Comparison of ENCODE assay signal across 18 cellular contexts in the genomic region with DNA sequence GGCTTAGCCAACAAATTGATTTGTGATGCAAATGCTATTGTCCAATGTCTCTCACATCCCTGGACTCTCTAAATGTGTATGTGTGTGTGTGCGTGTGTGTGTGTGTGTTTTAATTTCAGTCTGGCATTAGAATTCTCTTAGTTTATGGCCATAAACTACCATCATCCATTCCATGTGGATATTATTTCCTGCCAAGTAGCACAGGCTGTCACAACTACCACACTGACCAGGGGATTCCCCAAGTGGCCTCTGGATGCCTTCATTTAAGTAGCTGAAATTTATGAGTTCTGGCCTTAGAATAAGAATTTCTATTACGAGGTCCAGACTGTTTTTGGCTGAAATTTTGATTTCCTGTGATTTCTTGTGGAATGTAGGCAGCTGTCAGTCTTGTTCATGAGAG.
DNase-seq lines count a peak whose midpoint lies in the region; ATAC-seq, FAIRE-seq and TF ChIP-seq lines count a peak whose summit lies in the region.
"Had no signal": no experiment of that assay in that cellular context is flagged by ENCODE, and none has a peak within 500 bp of the region (broad histone marks: within the 10 kb centered on the region; RNA-seq: fewer than 3 reads in every experiment).

No MANE protein-coding gene starts in this region.

- TF ChIP-seq POLR2A in endothelial cell of umbilical vein (IDR thresholded peaks at IDR 0.05; ENCODE audit: low read depth, low read length) (no peak), HepG2 (IDR thresholded peaks at IDR 0.05; ENCODE audit: insufficient read depth in 1 of 2, low read depth in 2 of 2, low read length in 2 of 2) (no peak)

- 19 to 21% methylated on average over 2 of the region's 2 CpGs for WGBS in GM23248 (ENCODE audit: low coverage in 1 of 2, low lambda C conversion rate in 2 of 2, missing lambda C conversion rate in 2 of 2), 2 experiments
- whole genome bisulfite sequencing in HepG2 (ENCODE audit: low lambda C conversion rate), result 0% methylated on average over 2 of the region's 2 CpGs

- H3K9ac ChIP-seq in GM23248 (no peak overlapping the region), endothelial cell of umbilical vein (replicated peaks; ENCODE audit: extremely low read depth, insufficient read depth, low read length) (no peak overlapping the region), HepG2 (ENCODE audit: insufficient read depth, low read depth, low read length) (no peak overlapping the region)
- H3K9ac ChIP-seq: BLaER1 treated with 17β-estradiol and CSF1 and Interleukin-3, amounts not matched to agents 10 nM and 100 nM; KMS-11 had no signal

- DNase-seq in AG10803 (ENCODE audit: low read depth) (peak; percentile 85), GM23248 (peak; percentile 52), endothelial cell of umbilical vein (ENCODE audit: low read depth, low spot score) (peak; percentile 47), pons (ENCODE audit: low spot score) (peak; percentile 11), DMS79 treated with DMSO at 0.1 percent for 48 hours (lab: John Stamatoyannopoulos, UW) (no peak), HepG2 (ENCODE audit: low spot score) (no peak)
- DNase-seq: Calu3; CD4-positive, CD25-positive, alpha-beta regulatory T cell; DMS79; GF-D8 had no signal

- H3K4me2 ChIP-seq in GM23248 (ENCODE audit: unreplicated experiment), result peak overlapping the region; percentile 19
- no peak overlapping the region for H3K4me2 ChIP-seq in endothelial cell of umbilical vein (ENCODE audit: insufficient read depth, low read length)
- H3K4me2 ChIP-seq in HepG2 (ENCODE audit: low read depth, low read length), result no peak overlapping the region
- H3K4me2 ChIP-seq: A549; BLaER1 treated with 17β-estradiol and CSF1 and Interleukin-3, amounts not matched to agents 10 nM and 100 nM; KMS-11 had no signal

- no peaks in the 10 kb centered on the region for H3K9me1 ChIP-seq in endothelial cell of umbilical vein (replicated peaks; ENCODE audit: control insufficient read depth, extremely low read depth, insufficient read depth, low read length)

- no peaks in the 10 kb centered on the region for H4K20me1 ChIP-seq in GM23248 (ENCODE audit: insufficient read depth)
- no peaks in the 10 kb centered on the region for H4K20me1 ChIP-seq in endothelial cell of umbilical vein (replicated peaks; ENCODE audit: control insufficient read depth, extremely low read depth, insufficient read depth, low read length)
- no peaks in the 10 kb centered on the region for H4K20me1 ChIP-seq in HepG2 (ENCODE audit: insufficient read depth, low read length)
- H4K20me1 ChIP-seq: BLaER1 treated with 17β-estradiol and CSF1 and Interleukin-3, amounts not matched to agents 10 nM and 100 nM had no signal

- intact Hi-C loops in endothelial cell of umbilical vein (cut with micrococcal nuclease), result no loop called here
- intact Hi-C loops in HepG2 (cut with micrococcal nuclease; ENCODE audit: unreplicated experiment), result no loop called here

- CTCF ChIA-PET in endothelial cell of umbilical vein (lab: Charles Lee) (interaction anchor here (1.2 to 1.4 kb wide), 2 partner anchors 91 to 106 kb away, joined by 4 to 5 read pairs; no protein-coding TSS in a partner anchor), HepG2 (lab: Yijun Ruan, JAX; ENCODE audit: low intra/inter-chr PET ratio, low total read pairs) (no interaction called here)

- TF ChIP-seq EP300 in HepG2 (IDR thresholded peaks at IDR 0.05; ENCODE audit: low read depth in 2 of 2, low read length in 2 of 2), result no peak
- TF ChIP-seq EP300 in HepG2 (CRISPR knock-in tag; IDR thresholded peaks at IDR 0.05; ENCODE audit: borderline replicate concordance), result no peak

- H2AFZ ChIP-seq in GM23248, result no peak overlapping the region
- H2AFZ ChIP-seq in endothelial cell of umbilical vein (ENCODE audit: low read depth, low read length), result no peak overlapping the region
- no peak overlapping the region for H2AFZ ChIP-seq in HepG2 (ENCODE audit: low read length)

- POLR2A ChIA-PET in endothelial cell of umbilical vein (lab: Charles Lee), result no interaction called here
- POLR2A ChIA-PET in HepG2 (lab: Yijun Ruan, JAX), result no interaction called here

- no peaks in the 10 kb centered on the region for H3K79me2 ChIP-seq in GM23248 (ENCODE audit: insufficient read depth)
- H3K79me2 ChIP-seq in endothelial cell of umbilical vein (ENCODE audit: control insufficient read depth, insufficient read depth, low read length), result no peaks in the 10 kb centered on the region
- no peaks in the 10 kb centered on the region for H3K79me2 ChIP-seq in HepG2 (ENCODE audit: insufficient read depth, low read length)

- in situ Hi-C loops in GM23248 (cut with MboI), result loop anchor here (5.0 kb wide), 1 partner anchor 403 kb away; no protein-coding TSS in a partner anchor
- in situ Hi-C loops in HepG2 (cut with HindIII; ENCODE audit: extremely low pct_ligation_motif_present, low pct_unique_long_range_greater_than_20kb), result no loop called here

- FAIRE-seq in endothelial cell of umbilical vein (lab: Jason Lieb, UNC), result no peak
- FAIRE-seq in HepG2 (lab: Jason Lieb, UNC), result no peak
- FAIRE-seq: A549, GM19239, H54 had no signal

- H3K9me2 ChIP-seq in GM23248 (ENCODE audit: insufficient read depth), result no peaks in the 10 kb centered on the region

- peak overlapping the region; percentile 36 for H3K27ac ChIP-seq in GM23248
- H3K27ac ChIP-seq in endothelial cell of umbilical vein (ENCODE audit: insufficient read depth, low read depth, low read length), result no peak overlapping the region
- no peak overlapping the region for H3K27ac ChIP-seq in HepG2 (ENCODE audit: extremely low read length, insufficient read depth, low read length)
- H3K27ac ChIP-seq: A549; BLaER1 treated with 17β-estradiol and CSF1 and Interleukin-3, amounts not matched to agents 10 nM and 100 nM; KMS-11 had no signal

- H3K27me3 ChIP-seq in GM23248 (replicated peaks; ENCODE audit: insufficient read depth), result no peaks in the 10 kb centered on the region
- no peaks in the 10 kb centered on the region for H3K27me3 ChIP-seq in endothelial cell of umbilical vein (ENCODE audit: control insufficient read depth in 2 of 2, insufficient read depth in 2 of 2, low read length in 2 of 2)
- no peaks in the 10 kb centered on the region for H3K27me3 ChIP-seq in HepG2 (ENCODE audit: control insufficient read depth in 1 of 2, insufficient read depth in 2 of 2, low read length in 2 of 2)
- H3K27me3 ChIP-seq: BLaER1 treated with 17β-estradiol and CSF1 and Interleukin-3, amounts not matched to agents 10 nM and 100 nM had no signal

- no TSS peak for BruUV-seq in endothelial cell of umbilical vein (replicated peaks; lab: Mats Ljungman, UMichigan)
- no TSS peak for BruUV-seq in HepG2 (replicated peaks; lab: Mats Ljungman, UMichigan)

- ATAC-seq in HepG2, result no peak
- ATAC-seq in GM21529 (IDR thresholded peaks at IDR 0.05; ENCODE audit: unreplicated experiment), result no peak
- ATAC-seq in HG02981 (IDR thresholded peaks at IDR 0.05; ENCODE audit: unreplicated experiment), result no peak
- ATAC-seq: A549, HCT116 had no signal

- dilution Hi-C loops in endothelial cell of umbilical vein (cut with MboI; ENCODE audit: extremely low pct_ligation_motif_present, low sequenced_read_pairs), result no loop called here

- H3K4me1 ChIP-seq in GM23248 (ENCODE audit: insufficient read depth) (peaks cover 17% of the 10 kb centered on the region), endothelial cell of umbilical vein (ENCODE audit: control insufficient read depth, extremely low read depth, insufficient read depth, low read length) (no peaks in the 10 kb centered on the region), HepG2 (ENCODE audit: insufficient read depth, low read length) (no peaks in the 10 kb centered on the region)
- H3K4me1 ChIP-seq: A549; BLaER1 treated with 17β-estradiol and CSF1 and Interleukin-3, amounts not matched to agents 10 nM and 100 nM had no signal

- peaks cover 15% of the 10 kb centered on the region for H3F3A ChIP-seq in GM23248 (ENCODE audit: insufficient read depth)

- no peak for TF ChIP-seq CTCF in AG10803 (conservative IDR thresholded peaks at IDR 0.05; ENCODE audit: low read length)
- no peak for TF ChIP-seq CTCF in endothelial cell of umbilical vein (IDR thresholded peaks at IDR 0.05; ENCODE audit: extremely low read depth in 1 of 2, insufficient read depth in 1 of 2, low read depth in 1 of 2, low read length in 2 of 2)
- TF ChIP-seq CTCF in HepG2 (CRISPR knock-in tag; IDR thresholded peaks at IDR 0.05), result no peak

- no peak overlapping the region for H3K4me3 ChIP-seq in AG10803 (ENCODE audit: low read length)
- H3K4me3 ChIP-seq in GM23248, result no peak overlapping the region
- H3K4me3 ChIP-seq in endothelial cell of umbilical vein (replicated peaks in 1 of 3; ENCODE audit: insufficient read depth in 1 of 3, low read depth in 1 of 3, low read length in 3 of 3), result no peak overlapping the region
- no peak overlapping the region for H3K4me3 ChIP-seq in HepG2 (replicated peaks in 1 of 3; ENCODE audit: insufficient read depth in 1 of 3, low read depth in 2 of 3, low read length in 3 of 3)
- H3K4me3 ChIP-seq: A549; BLaER1 treated with 17β-estradiol and CSF1 and Interleukin-3, amounts not matched to agents 10 nM and 100 nM had no signal

- no peak for TF ChIP-seq RAD21 in HepG2 (CRISPR knock-in tag; IDR thresholded peaks at IDR 0.05)

- H3K36me3 ChIP-seq in GM23248 (ENCODE audit: low read depth) (no peaks in the 10 kb centered on the region), endothelial cell of umbilical vein (ENCODE audit: control insufficient read depth in 2 of 2, extremely low read depth in 1 of 2, insufficient read depth in 2 of 2, low read length in 2 of 2) (no peaks in the 10 kb centered on the region), HepG2 (replicated peaks in 1 of 2; ENCODE audit: control insufficient read depth in 1 of 2, insufficient read depth in 2 of 2, low read length in 2 of 2) (no peaks in the 10 kb centered on the region)
- H3K36me3 ChIP-seq: BLaER1 treated with 17β-estradiol and CSF1 and Interleukin-3, amounts not matched to agents 10 nM and 100 nM had no signal

- H3K9me3 ChIP-seq in GM23248 (ENCODE audit: low read depth), result no peaks in the 10 kb centered on the region
- no peaks in the 10 kb centered on the region for H3K9me3 ChIP-seq in endothelial cell of umbilical vein (replicated peaks; ENCODE audit: control insufficient read depth, insufficient read depth, low read length)
- H3K9me3 ChIP-seq in HepG2 (ENCODE audit: low read length), result no peaks in the 10 kb centered on the region
- H3K9me3 ChIP-seq: A549; BLaER1 treated with 17β-estradiol and CSF1 and Interleukin-3, amounts not matched to agents 10 nM and 100 nM had no signal

TF ChIP-seq in endothelial cell of umbilical vein, 7 proteins besides CTCF, POLR2A, EP300 and RAD21 (continues in another document):
- TF ChIP-seq MYC (IDR thresholded peaks at IDR 0.05; ENCODE audit: low read depth, low read length), result no peak
- TF ChIP-seq FOS (IDR thresholded peaks at IDR 0.05; ENCODE audit: borderline replicate concordance, insufficient read depth, low read length), result no peak
- no peak for TF ChIP-seq GATA2 (IDR thresholded peaks at IDR 0.05; ENCODE audit: insufficient read depth, insufficient read length, low read depth, low read length)

TF ChIP-seq in HepG2, 621 proteins besides CTCF, POLR2A, EP300 and RAD21 (continues in another document):
- TF ChIP-seq ZFP36L2 (CRISPR knock-in tag; IDR thresholded peaks at IDR 0.05), result no peak
- no peak for TF ChIP-seq FOXJ3 (CRISPR knock-in tag; IDR thresholded peaks at IDR 0.05; ENCODE audit: borderline replicate concordance)
- no peak for TF ChIP-seq ZBTB20 (CRISPR knock-in tag; IDR thresholded peaks at IDR 0.05; ENCODE audit: borderline replicate concordance, low read depth)

Comparison
In these comparisons a context has a peak if more than half of its experiments do, and no peak if none do; other contexts are left out.
1. DNase-seq: peak in AG10803 (single experiment), GM23248 (single experiment), endothelial cell of umbilical vein (single experiment) and pons (single experiment); none in DMS79 treated with DMSO at 0.1 percent for 48 hours (single experiment) and HepG2 (single experiment).